Comparison of ENCODE assay signal across 25 cellular contexts in the genomic region with DNA sequence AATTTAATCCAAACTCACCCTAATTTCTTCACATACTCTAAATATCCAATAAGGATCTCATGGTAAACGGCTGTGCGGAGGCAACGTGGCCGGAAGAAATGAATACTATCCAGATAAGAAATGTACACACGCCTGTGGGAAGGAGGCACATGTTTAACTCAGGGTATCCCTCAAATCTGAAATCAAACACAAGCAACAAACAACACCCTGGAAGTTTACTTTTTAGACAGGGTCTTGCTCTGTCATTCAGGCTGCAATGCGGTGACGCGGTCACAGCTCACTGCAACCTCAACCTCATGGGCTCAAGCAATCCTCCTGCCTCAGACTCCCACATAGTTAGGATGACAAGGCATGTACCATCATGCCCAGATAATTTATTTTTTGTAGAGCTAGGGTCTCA. TPM values are rescaled to one million over a fixed set of nuclear protein-coding genes. Genes with fewer than 3 reads are reported as not detected.
DNase-seq lines count a peak whose midpoint lies in the region; ATAC-seq, FAIRE-seq and TF ChIP-seq lines count a peak whose summit lies in the region.
"Had no signal": no experiment of that assay in that cellular context is flagged by ENCODE, and none has a peak within 500 bp of the region (broad histone marks: within the 10 kb centered on the region; RNA-seq: fewer than 3 reads in every experiment).

No MANE protein-coding gene starts in this region.

- H3K27ac ChIP-seq in neural progenitor cell = peak overlapping the region; percentile 20
- H3K27ac ChIP-seq: SK-N-MC had no signal

- no peak overlapping the region for H2AFZ ChIP-seq in neural progenitor cell (replicated peaks)

- peaks cover 7% of the 10 kb centered on the region for H3K4me1 Mint-ChIP-seq in activated CD8-positive, alpha-beta memory T cell treated with anti-CD3 and anti-CD28 coated beads, Interleukin-2, amount 10 ng/mL, durations not matched to agents 7 days and 5 days
- H3K4me1 Mint-ChIP-seq in activated T-helper 17 cell treated with anti-CD3 and anti-CD28 coated beads, Interleukin-2, amount 50 U/mL, for 72 hours = no peaks in the 10 kb centered on the region
- H3K4me1 Mint-ChIP-seq in neural progenitor cell (peaks cover 7% of the 10 kb centered on the region), type B pancreatic cell (ENCODE audit: unreplicated experiment) (no peaks in the 10 kb centered on the region), HFFc6 (ENCODE audit: low read depth) (no peaks in the 10 kb centered on the region)

- no peak overlapping the region for H3K4me2 ChIP-seq in neural progenitor cell

- H3K9me3 Mint-ChIP-seq in activated CD8-positive, alpha-beta memory T cell treated with anti-CD3 and anti-CD28 coated beads, Interleukin-2, amount 10 ng/mL, durations not matched to agents 7 days and 5 days (ENCODE audit: low read depth) = no peaks in the 10 kb centered on the region
- H3K9me3 Mint-ChIP-seq in activated T-helper 17 cell treated with anti-CD3 and anti-CD28 coated beads, Interleukin-2, amount 50 U/mL, for 72 hours = no peaks in the 10 kb centered on the region
- H3K9me3 Mint-ChIP-seq in neural progenitor cell = no peaks in the 10 kb centered on the region
- no peaks in the 10 kb centered on the region for H3K9me3 Mint-ChIP-seq in type B pancreatic cell
- no peaks in the 10 kb centered on the region for H3K9me3 Mint-ChIP-seq in HFFc6
- H3K9me3 Mint-ChIP-seq: CD8-positive, alpha-beta T cell; H9 had no signal

- H3K36me3 Mint-ChIP-seq in activated CD8-positive, alpha-beta memory T cell treated with anti-CD3 and anti-CD28 coated beads, Interleukin-2, amount 10 ng/mL, durations not matched to agents 7 days and 5 days = peaks cover 45% of the 10 kb centered on the region
- peaks cover 97% of the 10 kb centered on the region for H3K36me3 Mint-ChIP-seq in activated T-helper 17 cell treated with anti-CD3 and anti-CD28 coated beads, Interleukin-2, amount 50 U/mL, for 72 hours (ENCODE audit: low read depth)
- peaks cover 55% of the 10 kb centered on the region for H3K36me3 Mint-ChIP-seq in neural progenitor cell
- H3K36me3 Mint-ChIP-seq in type B pancreatic cell = peaks cover 48% of the 10 kb centered on the region
- peaks cover 51% of the 10 kb centered on the region for H3K36me3 Mint-ChIP-seq in HFFc6 (ENCODE audit: low read depth)

- H3K9ac ChIP-seq in neural progenitor cell = no peak overlapping the region

- no peak overlapping the region for H3K4me3 Mint-ChIP-seq in activated CD8-positive, alpha-beta memory T cell treated with anti-CD3 and anti-CD28 coated beads, Interleukin-2, amount 10 ng/mL, durations not matched to agents 7 days and 5 days
- no peak overlapping the region for H3K4me3 Mint-ChIP-seq in activated T-helper 17 cell treated with anti-CD3 and anti-CD28 coated beads, Interleukin-2, amount 50 U/mL, for 72 hours
- H3K4me3 Mint-ChIP-seq in neural progenitor cell (no peak overlapping the region), type B pancreatic cell (no peak overlapping the region), HFFc6 (no peak overlapping the region)
- H3K4me3 Mint-ChIP-seq: CD8-positive, alpha-beta T cell; H9 had no signal

- H3K27ac Mint-ChIP-seq in activated CD8-positive, alpha-beta memory T cell treated with anti-CD3 and anti-CD28 coated beads, Interleukin-2, amount 10 ng/mL, durations not matched to agents 7 days and 5 days = peak overlapping the region; percentile 5
- H3K27ac Mint-ChIP-seq in activated T-helper 17 cell treated with anti-CD3 and anti-CD28 coated beads, Interleukin-2, amount 50 U/mL, for 72 hours = peak overlapping the region; percentile 62
- H3K27ac Mint-ChIP-seq in neural progenitor cell (peak overlapping the region; percentile 51), type B pancreatic cell (peak overlapping the region; percentile 48), HFFc6 (no peak overlapping the region)
- H3K27ac Mint-ChIP-seq: CD8-positive, alpha-beta T cell had no signal

- no peak for DNase-seq in activated CD8-positive, alpha-beta memory T cell treated with anti-CD3 and anti-CD28 coated beads, Interleukin-2, amount 10 ng/mL, durations not matched to agents 7 days and 5 days
- DNase-seq in activated CD8-positive, alpha-beta memory T cell treated with anti-CD3 and anti-CD28 coated beads, Interleukin-2, amount 50 U/mL, for 4 hours = no peak
- DNase-seq in neural progenitor cell (ENCODE audit: low spot score) = no peak
- DNase-seq in type B pancreatic cell (ENCODE audit: extremely low spot score, unreplicated experiment) = no peak
- no peak for DNase-seq in SW480 (ENCODE audit: low spot score)
- DNase-seq in GM12892 (ENCODE audit: insufficient read length) = no peak
- no peak for DNase-seq in HFFc6
- DNase-seq: 8988T; AML-193; C1 segment of cervical spinal cord; CD8-positive, alpha-beta T cell; GF-D8; H9; Kasumi-1; NCI-H1417; NCI-H1694 treated with DMSO at 0.1 percent for 48 hours; NCI-H2081 treated with DMSO at 0.1 percent for 48 hours; NCI-H2171 treated with DMSO at 0.1 percent for 48 hours; NCI-H446 treated with DMSO at 0.1 percent for 48 hours; NCI-H526 treated with DMSO at 0.1 percent for 48 hours; OCI-M1 had no signal

- H3K4me3 ChIP-seq in neural progenitor cell = no peak overlapping the region
- H3K4me3 ChIP-seq: SK-N-MC had no signal

- CTCF ChIA-PET in activated CD8-positive, alpha-beta memory T cell treated with anti-CD3 and anti-CD28 coated beads, Interleukin-2, amount 10 ng/mL, durations not matched to agents 7 days and 5 days (lab: Charles Lee) = no interaction called here

- peaks cover 34% of the 10 kb centered on the region for H3F3A ChIP-seq in neural progenitor cell (ENCODE audit: low read depth)

- peaks cover 5% of the 10 kb centered on the region for H3K79me2 ChIP-seq in neural progenitor cell (ENCODE audit: low read depth)

- TF ChIP-seq CTCF in neural progenitor cell (IDR thresholded peaks at IDR 0.05) (no peak), type B pancreatic cell (conservative IDR thresholded peaks at IDR 0.05) (no peak), HFFc6 (IDR thresholded peaks at IDR 0.05) (no peak)

- H3K36me3 ChIP-seq in neural progenitor cell = peaks cover 7% of the 10 kb centered on the region

- FAIRE-seq in GM12892 (lab: Jason Lieb, UNC) = no peak
- FAIRE-seq: RCC 7860 had no signal

- TF ChIP-seq POLR2A in GM12892 (IDR thresholded peaks at IDR 0.05; ENCODE audit: low read depth, low read length) = no peak

- peaks cover 13% of the 10 kb centered on the region for H3K4me1 ChIP-seq in neural progenitor cell

- H3K27me3 Mint-ChIP-seq in activated CD8-positive, alpha-beta memory T cell treated with anti-CD3 and anti-CD28 coated beads, Interleukin-2, amount 10 ng/mL, durations not matched to agents 7 days and 5 days = no peaks in the 10 kb centered on the region
- no peaks in the 10 kb centered on the region for H3K27me3 Mint-ChIP-seq in activated T-helper 17 cell treated with anti-CD3 and anti-CD28 coated beads, Interleukin-2, amount 50 U/mL, for 72 hours
- H3K27me3 Mint-ChIP-seq in neural progenitor cell (ENCODE audit: insufficient read depth, low read depth) (peaks cover 3% of the 10 kb centered on the region), type B pancreatic cell (no peaks in the 10 kb centered on the region), HFFc6 (ENCODE audit: insufficient read depth) (peaks cover 7% of the 10 kb centered on the region)

- H3K27me3 ChIP-seq in neural progenitor cell = no peaks in the 10 kb centered on the region

- no peak for ATAC-seq in activated CD8-positive, alpha-beta memory T cell treated with anti-CD3 and anti-CD28 coated beads, Interleukin-2, amount 10 ng/mL, durations not matched to agents 7 days and 5 days
- no peak for ATAC-seq in activated T-helper 17 cell treated with anti-CD3 and anti-CD28 coated beads, Interleukin-2, amount 50 U/mL, for 72 hours (replicated peaks)
- ATAC-seq: CD8-positive, alpha-beta T cell; Right ventricle myocardium inferior had no signal

- peaks cover 60% of the 10 kb centered on the region for H4K20me1 ChIP-seq in neural progenitor cell (ENCODE audit: low read depth)

- no peaks in the 10 kb centered on the region for H3K9me3 ChIP-seq in neural progenitor cell (ENCODE audit: low read depth)

RNA-seq across cellular contexts. Expression of a gene that starts 21.2 kb away (rescaled TPM):
- 100 to 1,000 TPM; 147 to 193 TPM for total RNA-seq in activated CD8-positive, alpha-beta memory T cell treated with anti-CD3 and anti-CD28 coated beads, Interleukin-2, amount 10 ng/mL, durations not matched to agents 7 days and 5 days
- 100 to 1,000 TPM; 124 to 238 TPM for total RNA-seq in activated T-helper 17 cell treated with anti-CD3 and anti-CD28 coated beads, Interleukin-2, amount 50 U/mL, for 72 hours
- total RNA-seq in neural progenitor cell (ENCODE audit: low replicate concordance) (119 and 150 TPM in 2 replicates), type B pancreatic cell (ENCODE audit: low replicate concordance) (132 and 138 TPM in 2 replicates)
- 173 TPM for polyA plus RNA-seq in GM12892 (2012; ENCODE audit: missing spikeins)
- total RNA-seq in HFFc6 (2021; fragmentation: NEBNext Ultra II Directional; extraction: Animal tissue kit (Norgen Biotek cat#: 25700)) = 100 to 1,000 TPM in 4 of 6 experiments, 10 to 100 TPM in 2; 97.6 to 118 (median 103) TPM
